1 cellular context compared by ENCODE assay signal in genomic region chr16:51151435-51151950, GRCh38.
TF ChIP-seq lines count a peak whose summit lies in the region.

No MANE protein-coding gene starts in this region.

TF ChIP-seq in HepG2, 621 proteins besides CTCF, POLR2A, EP300 and RAD21 (continued from another document and continues in another):
- TF ChIP-seq ZBTB4 (CRISPR knock-in tag; IDR thresholded peaks at IDR 0.05; ENCODE audit: borderline replicate concordance) (no peak), GTF3A (CRISPR knock-in tag; conservative IDR thresholded peaks at IDR 0.05) (no peak), HCFC1 (IDR thresholded peaks at IDR 0.05; ENCODE audit: low read depth, low read length) (no peak), PRDM15 (CRISPR knock-in tag; IDR thresholded peaks at IDR 0.05) (no peak), ZNF878 (CRISPR knock-in tag; IDR thresholded peaks at IDR 0.05) (no peak), ZBED4 (CRISPR knock-in tag; IDR thresholded peaks at IDR 0.05; ENCODE audit: borderline replicate concordance) (0 out of 2 replicates have a peak, but pooled peaks have one; percentile 31), ZNF274 (CRISPR knock-in tag; IDR thresholded peaks at IDR 0.05) (no peak), ZNF720 (CRISPR knock-in tag; IDR thresholded peaks at IDR 0.05) (no peak), ZNF503 (CRISPR knock-in tag; IDR thresholded peaks at IDR 0.05) (no peak), ZNF180 (CRISPR knock-in tag; IDR thresholded peaks at IDR 0.05; ENCODE audit: borderline replicate concordance, low read depth) (no peak), ZFP36L1 (CRISPR knock-in tag; IDR thresholded peaks at IDR 0.05) (no peak), KLF15 (CRISPR knock-in tag; IDR thresholded peaks at IDR 0.05; ENCODE audit: borderline replicate concordance) (no peak), CHCHD3 (CRISPR knock-in tag; IDR thresholded peaks at IDR 0.05) (no peak), BRCA1 (CRISPR knock-in tag; IDR thresholded peaks at IDR 0.05) (no peak), NR2C2 (CRISPR knock-in tag; IDR thresholded peaks at IDR 0.05; ENCODE audit: borderline replicate concordance) (no peak), ZNF484 (CRISPR knock-in tag; IDR thresholded peaks at IDR 0.05; ENCODE audit: borderline replicate concordance, low read depth) (no peak), IKZF4 (CRISPR knock-in tag; IDR thresholded peaks at IDR 0.05; ENCODE audit: borderline replicate concordance, low read depth, not compliant biosample characterization) (no peak), ASH2L (IDR thresholded peaks at IDR 0.05; ENCODE audit: insufficient read length, low read depth, low read length) (peak; percentile 17), KLF16 (CRISPR knock-in tag; IDR thresholded peaks at IDR 0.05) (no peak), DZIP1 (CRISPR knock-in tag; IDR thresholded peaks at IDR 0.05) (no peak), ZNF550 (CRISPR knock-in tag; IDR thresholded peaks at IDR 0.05; ENCODE audit: borderline replicate concordance) (no peak), ELK4 (CRISPR knock-in tag; IDR thresholded peaks at IDR 0.05; ENCODE audit: borderline replicate concordance) (no peak), PHF5A (CRISPR knock-in tag; IDR thresholded peaks at IDR 0.05; ENCODE audit: low read depth, unreplicated experiment) (no peak), ATF1 (CRISPR knock-in tag; IDR thresholded peaks at IDR 0.05) (no peak), ZNF672 (CRISPR knock-in tag; IDR thresholded peaks at IDR 0.05) (no peak), ZNF775 (CRISPR knock-in tag; IDR thresholded peaks at IDR 0.05; ENCODE audit: borderline replicate concordance) (no peak), ZKSCAN8 (CRISPR knock-in tag; IDR thresholded peaks at IDR 0.05; ENCODE audit: borderline replicate concordance) (no peak), GZF1 (CRISPR knock-in tag; IDR thresholded peaks at IDR 0.05) (no peak), ZNF784 (CRISPR knock-in tag; IDR thresholded peaks at IDR 0.05; ENCODE audit: borderline replicate concordance) (no peak), ZIK1 (CRISPR knock-in tag; IDR thresholded peaks at IDR 0.05; ENCODE audit: borderline replicate concordance, low read depth) (no peak), SETDB1 (CRISPR knock-in tag; IDR thresholded peaks at IDR 0.05; ENCODE audit: borderline replicate concordance) (no peak), ZNF460 (CRISPR knock-in tag; IDR thresholded peaks at IDR 0.05; ENCODE audit: borderline replicate concordance) (no peak), CENPT (CRISPR knock-in tag; IDR thresholded peaks at IDR 0.05; ENCODE audit: low read depth) (no peak), BRF2 (CRISPR knock-in tag; IDR thresholded peaks at IDR 0.05) (no peak), TFDP1 (CRISPR knock-in tag; IDR thresholded peaks at IDR 0.05; ENCODE audit: borderline replicate concordance) (no peak), CBFB (CRISPR knock-in tag; IDR thresholded peaks at IDR 0.05) (no peak), ZBTB20 (CRISPR knock-in tag; IDR thresholded peaks at IDR 0.05; ENCODE audit: borderline replicate concordance, low read depth) (no peak), PPARG (CRISPR knock-in tag; conservative IDR thresholded peaks at IDR 0.05) (no peak), ZNF264 (CRISPR knock-in tag; IDR thresholded peaks at IDR 0.05) (no peak), JDP2 (CRISPR knock-in tag; IDR thresholded peaks at IDR 0.05; ENCODE audit: borderline replicate concordance) (no peak)
